Comparison of ENCODE assay signal across 8 cellular contexts in genomic region chr9:115117999-115118470, GRCh38. TPM values are rescaled to one million over a fixed set of nuclear protein-coding genes. Genes with fewer than 3 reads are reported as not detected.
DNase-seq lines count a peak whose midpoint lies in the region; ATAC-seq and TF ChIP-seq lines count a peak whose summit lies in the region.

TSS of gene TNC (minus strand) at chr9:115118157. CDS start at chr9:115091018, 27,139 bp downstream.

- TF ChIP-seq CTCF in brain microvascular endothelial cell (IDR thresholded peaks at IDR 0.05; ENCODE audit: low read depth, low read length, missing control alignments): no peak

- no peak for ATAC-seq in HG02571 (IDR thresholded peaks at IDR 0.05; ENCODE audit: unreplicated experiment)

- H3K27ac ChIP-seq in brain microvascular endothelial cell (no peak within 1 kb of the TSS), skeletal muscle tissue (ENCODE audit: low read depth, low read length) (peak within 1 kb of the TSS; percentile 72)

- H3K9ac ChIP-seq in skeletal muscle tissue (ENCODE audit: low read depth in 1 of 3, low read length in 3 of 3): peak within 1 kb of the TSS in 2 of 3 donors; percentile 7 to 65

- no peaks in the 10 kb centered on the region for H3K9me3 ChIP-seq in iPS-18c (ENCODE audit: control insufficient read depth, insufficient read depth, low read length)
- no peaks in the 10 kb centered on the region for H3K9me3 ChIP-seq in skeletal muscle tissue (ENCODE audit: control insufficient read depth in 3 of 3, low read length in 3 of 3)

- H3K4me1 ChIP-seq in skeletal muscle tissue (ENCODE audit: control insufficient read depth in 3 of 3, insufficient read depth in 3 of 3, low read length in 3 of 3): peaks cover 9 to 15% (median 13%) of the 10 kb centered on the region in 3 donors

- H3K36me3 ChIP-seq in brain microvascular endothelial cell (replicated peaks) (no peaks in the 10 kb centered on the region), skeletal muscle tissue (ENCODE audit: control insufficient read depth in 3 of 3, insufficient read depth in 3 of 3, low read length in 3 of 3) (no peaks in the 10 kb centered on the region)

- in situ Hi-C loops in ACHN (cut with HindIII; ENCODE audit: low pct_ligation_motif_present, low pct_unique_long_range_greater_than_20kb, low sequenced_read_pairs): no loop called here
- in situ Hi-C loops in brain microvascular endothelial cell (cut with HindIII; ENCODE audit: low pct_ligation_motif_present, low sequenced_read_pairs): no loop called here

- DNase-seq in ACHN: peak; percentile 68
- DNase-seq in M059J (ENCODE audit: low read depth): peak; percentile 94
- DNase-seq in brain microvascular endothelial cell: peak; percentile 52
- no peak for DNase-seq in GDM1 (lab: John Stamatoyannopoulos, UW)
- DNase-seq in SIG-M5 (lab: John Stamatoyannopoulos, UW): no peak

- H3K27me3 ChIP-seq in brain microvascular endothelial cell (replicated peaks) (no peaks in the 10 kb centered on the region), skeletal muscle tissue (ENCODE audit: control insufficient read depth in 3 of 3, insufficient read depth in 3 of 3, low read length in 3 of 3) (peaks cover 2 to 14% (median 12%) of the 10 kb centered on the region in 3 donors)

- H3K4me3 ChIP-seq in brain microvascular endothelial cell (ENCODE audit: low read depth, low read length) (peak within 1 kb of the TSS; percentile 53), iPS-18c (ENCODE audit: insufficient read depth, low read depth, low read length) (peak within 1 kb of the TSS; percentile 44; the same call in 1 of the 2 replicates), skeletal muscle tissue (ENCODE audit: low read length in 3 of 3) (peak within 1 kb of the TSS; percentile 1 to 53 (median 51))

RNA-seq across cellular contexts. Expression of gene TNC, which starts in this region (rescaled TPM):
- 77.5 and 151 TPM in 2 replicates for total RNA-seq in M059J (2014; rRNA removed; shearing (Covaris generic))
- 30.8 TPM for total RNA-seq in skeletal muscle tissue

Comparison
In these comparisons a context has a peak if more than half of its experiments do, and no peak if none do; other contexts are left out.
1. DNase-seq: peak in ACHN (single experiment), M059J (single experiment) and brain microvascular endothelial cell (single experiment); none in GDM1 (single experiment) and SIG-M5 (single experiment).
2. Peak in every context shown above with its lines, with median percentiles within 50 percentile points of each other: H3K4me3 ChIP-seq.